2 cellular contexts compared by ENCODE assay signal in genomic region chr4:48484494-48485168, GRCh38.
A peak's percentile ranks its signal among the peaks of the same experiment; 100 is the strongest.
TF ChIP-seq lines count a peak whose summit lies in the region.

No MANE protein-coding gene starts in this region.

TF ChIP-seq in SK-N-SH, 30 proteins besides CTCF, POLR2A, EP300 and RAD21 (continued from another document):
- TF ChIP-seq, protein P1, sequence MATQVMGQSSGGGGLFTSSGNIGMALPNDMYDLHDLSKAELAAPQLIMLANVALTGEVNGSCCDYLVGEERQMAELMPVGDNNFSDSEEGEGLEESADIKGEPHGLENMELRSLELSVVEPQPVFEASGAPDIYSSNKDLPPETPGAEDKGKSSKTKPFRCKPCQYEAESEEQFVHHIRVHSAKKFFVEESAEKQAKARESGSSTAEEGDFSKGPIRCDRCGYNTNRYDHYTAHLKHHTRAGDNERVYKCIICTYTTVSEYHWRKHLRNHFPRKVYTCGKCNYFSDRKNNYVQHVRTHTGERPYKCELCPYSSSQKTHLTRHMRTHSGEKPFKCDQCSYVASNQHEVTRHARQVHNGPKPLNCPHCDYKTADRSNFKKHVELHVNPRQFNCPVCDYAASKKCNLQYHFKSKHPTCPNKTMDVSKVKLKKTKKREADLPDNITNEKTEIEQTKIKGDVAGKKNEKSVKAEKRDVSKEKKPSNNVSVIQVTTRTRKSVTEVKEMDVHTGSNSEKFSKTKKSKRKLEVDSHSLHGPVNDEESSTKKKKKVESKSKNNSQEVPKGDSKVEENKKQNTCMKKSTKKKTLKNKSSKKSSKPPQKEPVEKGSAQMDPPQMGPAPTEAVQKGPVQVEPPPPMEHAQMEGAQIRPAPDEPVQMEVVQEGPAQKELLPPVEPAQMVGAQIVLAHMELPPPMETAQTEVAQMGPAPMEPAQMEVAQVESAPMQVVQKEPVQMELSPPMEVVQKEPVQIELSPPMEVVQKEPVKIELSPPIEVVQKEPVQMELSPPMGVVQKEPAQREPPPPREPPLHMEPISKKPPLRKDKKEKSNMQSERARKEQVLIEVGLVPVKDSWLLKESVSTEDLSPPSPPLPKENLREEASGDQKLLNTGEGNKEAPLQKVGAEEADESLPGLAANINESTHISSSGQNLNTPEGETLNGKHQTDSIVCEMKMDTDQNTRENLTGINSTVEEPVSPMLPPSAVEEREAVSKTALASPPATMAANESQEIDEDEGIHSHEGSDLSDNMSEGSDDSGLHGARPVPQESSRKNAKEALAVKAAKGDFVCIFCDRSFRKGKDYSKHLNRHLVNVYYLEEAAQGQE (IDR thresholded peaks at IDR 0.05; ENCODE audit: low read depth, low read length): no peak
- no peak for TF ChIP-seq POLR2AphosphoS5 (IDR thresholded peaks at IDR 0.05; ENCODE audit: low read depth, low read length)

TF ChIP-seq in K562, 482 proteins besides CTCF, POLR2A, EP300 and RAD21 (continued from another document and continues in another):
- TF ChIP-seq AFF1 (IDR thresholded peaks at IDR 0.05; ENCODE audit: low read depth in 1 of 2, partially characterized antibody in 2 of 2): no peak
- no peak for TF ChIP-seq SMC3 (conservative IDR thresholded peaks at IDR 0.05; ENCODE audit: insufficient read depth, low read depth, low read length)
- TF ChIP-seq NCOR1 (IDR thresholded peaks at IDR 0.05): no peak
- no peak for TF ChIP-seq ZBTB17 (CRISPR knock-in tag; IDR thresholded peaks at IDR 0.05)
- no peak for TF ChIP-seq ZNF224 (CRISPR knock-in tag; IDR thresholded peaks at IDR 0.05)
- TF ChIP-seq NR2F6 (CRISPR knock-in tag; IDR thresholded peaks at IDR 0.05): no peak
- TF ChIP-seq TRIM24 (IDR thresholded peaks at IDR 0.05): no peak
- no peak for TF ChIP-seq FOXJ3 (CRISPR knock-in tag; IDR thresholded peaks at IDR 0.05)
- no peak for TF ChIP-seq LEF1 (IDR thresholded peaks at IDR 0.05)
- TF ChIP-seq HNRNPLL (IDR thresholded peaks at IDR 0.05; ENCODE audit: low read depth, low read length, poor library complexity, severe bottlenecking): no peak
- no peak for TF ChIP-seq ZNF586 (CRISPR knock-in tag; conservative IDR thresholded peaks at IDR 0.05)
- no peak for TF ChIP-seq ZBTB1 (CRISPR knock-in tag; IDR thresholded peaks at IDR 0.05; ENCODE audit: borderline replicate concordance, low read depth)
- no peak for TF ChIP-seq FOXP4 (CRISPR knock-in tag; IDR thresholded peaks at IDR 0.05; ENCODE audit: borderline replicate concordance)
- no peak for TF ChIP-seq NR2C1 (IDR thresholded peaks at IDR 0.05)
- TF ChIP-seq NR2C1 (tag; IDR thresholded peaks at IDR 0.05): no peak
- 0 out of 4 replicates have a peak, but pooled peaks of 1 of the 2 experiments have one; percentile 18 for TF ChIP-seq NRF1 (conservative IDR thresholded peaks at IDR 0.05 in 1 of 2, IDR thresholded peaks at IDR 0.05 in 1 of 2)
- no peak for TF ChIP-seq SOX6 (IDR thresholded peaks at IDR 0.05)
- TF ChIP-seq, protein P2, sequence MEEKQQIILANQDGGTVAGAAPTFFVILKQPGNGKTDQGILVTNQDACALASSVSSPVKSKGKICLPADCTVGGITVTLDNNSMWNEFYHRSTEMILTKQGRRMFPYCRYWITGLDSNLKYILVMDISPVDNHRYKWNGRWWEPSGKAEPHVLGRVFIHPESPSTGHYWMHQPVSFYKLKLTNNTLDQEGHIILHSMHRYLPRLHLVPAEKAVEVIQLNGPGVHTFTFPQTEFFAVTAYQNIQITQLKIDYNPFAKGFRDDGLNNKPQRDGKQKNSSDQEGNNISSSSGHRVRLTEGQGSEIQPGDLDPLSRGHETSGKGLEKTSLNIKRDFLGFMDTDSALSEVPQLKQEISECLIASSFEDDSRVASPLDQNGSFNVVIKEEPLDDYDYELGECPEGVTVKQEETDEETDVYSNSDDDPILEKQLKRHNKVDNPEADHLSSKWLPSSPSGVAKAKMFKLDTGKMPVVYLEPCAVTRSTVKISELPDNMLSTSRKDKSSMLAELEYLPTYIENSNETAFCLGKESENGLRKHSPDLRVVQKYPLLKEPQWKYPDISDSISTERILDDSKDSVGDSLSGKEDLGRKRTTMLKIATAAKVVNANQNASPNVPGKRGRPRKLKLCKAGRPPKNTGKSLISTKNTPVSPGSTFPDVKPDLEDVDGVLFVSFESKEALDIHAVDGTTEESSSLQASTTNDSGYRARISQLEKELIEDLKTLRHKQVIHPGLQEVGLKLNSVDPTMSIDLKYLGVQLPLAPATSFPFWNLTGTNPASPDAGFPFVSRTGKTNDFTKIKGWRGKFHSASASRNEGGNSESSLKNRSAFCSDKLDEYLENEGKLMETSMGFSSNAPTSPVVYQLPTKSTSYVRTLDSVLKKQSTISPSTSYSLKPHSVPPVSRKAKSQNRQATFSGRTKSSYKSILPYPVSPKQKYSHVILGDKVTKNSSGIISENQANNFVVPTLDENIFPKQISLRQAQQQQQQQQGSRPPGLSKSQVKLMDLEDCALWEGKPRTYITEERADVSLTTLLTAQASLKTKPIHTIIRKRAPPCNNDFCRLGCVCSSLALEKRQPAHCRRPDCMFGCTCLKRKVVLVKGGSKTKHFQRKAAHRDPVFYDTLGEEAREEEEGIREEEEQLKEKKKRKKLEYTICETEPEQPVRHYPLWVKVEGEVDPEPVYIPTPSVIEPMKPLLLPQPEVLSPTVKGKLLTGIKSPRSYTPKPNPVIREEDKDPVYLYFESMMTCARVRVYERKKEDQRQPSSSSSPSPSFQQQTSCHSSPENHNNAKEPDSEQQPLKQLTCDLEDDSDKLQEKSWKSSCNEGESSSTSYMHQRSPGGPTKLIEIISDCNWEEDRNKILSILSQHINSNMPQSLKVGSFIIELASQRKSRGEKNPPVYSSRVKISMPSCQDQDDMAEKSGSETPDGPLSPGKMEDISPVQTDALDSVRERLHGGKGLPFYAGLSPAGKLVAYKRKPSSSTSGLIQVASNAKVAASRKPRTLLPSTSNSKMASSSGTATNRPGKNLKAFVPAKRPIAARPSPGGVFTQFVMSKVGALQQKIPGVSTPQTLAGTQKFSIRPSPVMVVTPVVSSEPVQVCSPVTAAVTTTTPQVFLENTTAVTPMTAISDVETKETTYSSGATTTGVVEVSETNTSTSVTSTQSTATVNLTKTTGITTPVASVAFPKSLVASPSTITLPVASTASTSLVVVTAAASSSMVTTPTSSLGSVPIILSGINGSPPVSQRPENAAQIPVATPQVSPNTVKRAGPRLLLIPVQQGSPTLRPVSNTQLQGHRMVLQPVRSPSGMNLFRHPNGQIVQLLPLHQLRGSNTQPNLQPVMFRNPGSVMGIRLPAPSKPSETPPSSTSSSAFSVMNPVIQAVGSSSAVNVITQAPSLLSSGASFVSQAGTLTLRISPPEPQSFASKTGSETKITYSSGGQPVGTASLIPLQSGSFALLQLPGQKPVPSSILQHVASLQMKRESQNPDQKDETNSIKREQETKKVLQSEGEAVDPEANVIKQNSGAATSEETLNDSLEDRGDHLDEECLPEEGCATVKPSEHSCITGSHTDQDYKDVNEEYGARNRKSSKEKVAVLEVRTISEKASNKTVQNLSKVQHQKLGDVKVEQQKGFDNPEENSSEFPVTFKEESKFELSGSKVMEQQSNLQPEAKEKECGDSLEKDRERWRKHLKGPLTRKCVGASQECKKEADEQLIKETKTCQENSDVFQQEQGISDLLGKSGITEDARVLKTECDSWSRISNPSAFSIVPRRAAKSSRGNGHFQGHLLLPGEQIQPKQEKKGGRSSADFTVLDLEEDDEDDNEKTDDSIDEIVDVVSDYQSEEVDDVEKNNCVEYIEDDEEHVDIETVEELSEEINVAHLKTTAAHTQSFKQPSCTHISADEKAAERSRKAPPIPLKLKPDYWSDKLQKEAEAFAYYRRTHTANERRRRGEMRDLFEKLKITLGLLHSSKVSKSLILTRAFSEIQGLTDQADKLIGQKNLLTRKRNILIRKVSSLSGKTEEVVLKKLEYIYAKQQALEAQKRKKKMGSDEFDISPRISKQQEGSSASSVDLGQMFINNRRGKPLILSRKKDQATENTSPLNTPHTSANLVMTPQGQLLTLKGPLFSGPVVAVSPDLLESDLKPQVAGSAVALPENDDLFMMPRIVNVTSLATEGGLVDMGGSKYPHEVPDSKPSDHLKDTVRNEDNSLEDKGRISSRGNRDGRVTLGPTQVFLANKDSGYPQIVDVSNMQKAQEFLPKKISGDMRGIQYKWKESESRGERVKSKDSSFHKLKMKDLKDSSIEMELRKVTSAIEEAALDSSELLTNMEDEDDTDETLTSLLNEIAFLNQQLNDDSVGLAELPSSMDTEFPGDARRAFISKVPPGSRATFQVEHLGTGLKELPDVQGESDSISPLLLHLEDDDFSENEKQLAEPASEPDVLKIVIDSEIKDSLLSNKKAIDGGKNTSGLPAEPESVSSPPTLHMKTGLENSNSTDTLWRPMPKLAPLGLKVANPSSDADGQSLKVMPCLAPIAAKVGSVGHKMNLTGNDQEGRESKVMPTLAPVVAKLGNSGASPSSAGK (IDR thresholded peaks at IDR 0.05): 0 out of 2 replicates have a peak, but pooled peaks have one; percentile 29
- no peak for TF ChIP-seq MXI1 (IDR thresholded peaks at IDR 0.05; ENCODE audit: low read depth, low read length)
- TF ChIP-seq ZNF507 (tag; conservative IDR thresholded peaks at IDR 0.05): no peak
- TF ChIP-seq CHD2 (IDR thresholded peaks at IDR 0.05; ENCODE audit: low read depth, low read length): no peak
- no peak for TF ChIP-seq XRCC3 (IDR thresholded peaks at IDR 0.05)
- peak; percentile 50 for TF ChIP-seq MAFK (IDR thresholded peaks at IDR 0.05; ENCODE audit: low read length)
- TF ChIP-seq C11orf30 (IDR thresholded peaks at IDR 0.05; ENCODE audit: low read depth): peak; percentile 84
- TF ChIP-seq ZNF431 (CRISPR knock-in tag; IDR thresholded peaks at IDR 0.05): no peak
- TF ChIP-seq PHTF2 (CRISPR knock-in tag; IDR thresholded peaks at IDR 0.05): no peak
- TF ChIP-seq, protein P3, sequence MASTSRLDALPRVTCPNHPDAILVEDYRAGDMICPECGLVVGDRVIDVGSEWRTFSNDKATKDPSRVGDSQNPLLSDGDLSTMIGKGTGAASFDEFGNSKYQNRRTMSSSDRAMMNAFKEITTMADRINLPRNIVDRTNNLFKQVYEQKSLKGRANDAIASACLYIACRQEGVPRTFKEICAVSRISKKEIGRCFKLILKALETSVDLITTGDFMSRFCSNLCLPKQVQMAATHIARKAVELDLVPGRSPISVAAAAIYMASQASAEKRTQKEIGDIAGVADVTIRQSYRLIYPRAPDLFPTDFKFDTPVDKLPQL (IDR thresholded peaks at IDR 0.05; ENCODE audit: extremely low read depth, insufficient read length): no peak
- TF ChIP-seq SAFB (IDR thresholded peaks at IDR 0.05; ENCODE audit: borderline replicate concordance, low read depth, low read length): no peak
- TF ChIP-seq ZC3H8 (IDR thresholded peaks at IDR 0.05): no peak
- TF ChIP-seq ZNF785 (CRISPR knock-in tag; IDR thresholded peaks at IDR 0.05): no peak
- TF ChIP-seq ZC3H4 (CRISPR knock-in tag; IDR thresholded peaks at IDR 0.05; ENCODE audit: borderline replicate concordance): no peak
- no peak for TF ChIP-seq ZNF23 (CRISPR knock-in tag; IDR thresholded peaks at IDR 0.05)
- TF ChIP-seq MAFG (tag; conservative IDR thresholded peaks at IDR 0.05): peak; percentile 59
- TF ChIP-seq ELK3 (CRISPR knock-in tag; IDR thresholded peaks at IDR 0.05): no peak
- no peak for TF ChIP-seq NCOA1 (IDR thresholded peaks at IDR 0.05; ENCODE audit: low read depth)
- no peak for TF ChIP-seq PML (IDR thresholded peaks at IDR 0.05; ENCODE audit: low read length)
- no peak for TF ChIP-seq SPI1 (IDR thresholded peaks at IDR 0.05; ENCODE audit: borderline replicate concordance, low read depth, low read length)
- no peak for TF ChIP-seq KAT7 (CRISPR knock-in tag; IDR thresholded peaks at IDR 0.05; ENCODE audit: borderline replicate concordance)
- TF ChIP-seq ZNF197 (CRISPR knock-in tag; IDR thresholded peaks at IDR 0.05; ENCODE audit: low read depth): no peak
- TF ChIP-seq FOXM1 (IDR thresholded peaks at IDR 0.05; ENCODE audit: low read depth): no peak
- 0 out of 2 replicates have a peak, but pooled peaks have one; percentile 12 for TF ChIP-seq FOXM1 (CRISPR knock-in tag; IDR thresholded peaks at IDR 0.05; ENCODE audit: low read depth)
- no peak for TF ChIP-seq SREBF1 (IDR thresholded peaks at IDR 0.05; ENCODE audit: borderline replicate concordance, low read depth, low read length)
